Comparison of ENCODE assay signal across 21 cellular contexts in the genomic region with DNA sequence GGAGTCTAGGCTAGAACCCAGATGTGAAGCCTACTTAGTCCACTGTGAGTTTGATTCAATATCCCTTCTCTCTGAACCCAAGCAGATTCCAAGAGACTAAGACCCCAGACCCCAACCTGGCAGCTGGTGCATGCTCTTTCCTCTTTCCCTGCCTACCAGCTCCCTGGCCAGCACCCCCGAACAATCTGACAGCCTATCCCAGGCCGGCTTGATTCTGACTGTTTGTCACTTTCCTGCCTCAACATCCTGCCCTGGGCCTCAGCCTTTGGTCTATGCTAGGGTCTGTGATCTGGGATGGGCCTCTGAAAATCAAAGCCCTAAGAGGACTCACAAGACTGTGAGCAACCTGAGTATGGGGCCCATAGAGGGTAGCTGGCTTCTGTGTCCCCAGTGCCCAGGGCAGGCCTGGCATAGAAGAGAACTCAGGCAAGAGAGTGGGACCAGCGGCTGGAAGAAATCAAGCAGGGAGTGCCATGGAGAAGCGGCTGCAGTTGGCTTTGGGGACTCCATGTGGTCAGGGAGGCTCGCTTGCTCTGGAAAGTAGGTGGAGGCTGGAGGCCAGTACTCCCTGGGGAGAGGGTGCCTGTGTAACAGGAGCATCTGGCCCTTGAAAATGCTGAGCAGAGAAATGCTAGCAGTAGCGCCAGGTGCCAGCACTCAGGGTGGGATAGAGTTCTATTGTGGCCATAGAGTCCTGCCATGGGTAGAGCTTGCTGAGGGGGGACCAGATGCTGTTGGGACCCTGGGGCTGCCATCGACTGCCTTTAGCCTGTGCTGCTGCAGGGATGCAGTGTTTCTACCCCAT.
DNase-seq lines count a peak whose midpoint lies in the region; ATAC-seq and TF ChIP-seq lines count a peak whose summit lies in the region.
"Had no signal": no experiment of that assay in that cellular context is flagged by ENCODE, and none has a peak within 500 bp of the region (broad histone marks: within the 10 kb centered on the region; RNA-seq: fewer than 3 reads in every experiment).

No MANE protein-coding gene starts in this region.

- H3K27me3 ChIP-seq in endodermal cell (ENCODE audit: control insufficient read depth, insufficient read depth, low read length, poor library complexity, severe bottlenecking) (no peaks in the 10 kb centered on the region), osteoblast (ENCODE audit: insufficient read depth, low read length) (peaks cover 2% of the 10 kb centered on the region), colonic mucosa (no peaks in the 10 kb centered on the region)

- DNase-seq in activated effector memory CD4-positive, alpha-beta T cell treated with anti-CD3 and anti-CD28 coated beads, Interleukin-2, amount 50 U/mL, for 16 hours: peak; percentile 51
- DNase-seq in activated effector memory CD4-positive, alpha-beta T cell treated with Interleukin-2 at 50 U/mL for 16 hours: no peak
- DNase-seq in NCI-H524 (lab: John Stamatoyannopoulos, UW) (peak; percentile 42 to 83), endodermal cell (peak; percentile 36), osteoblast (ENCODE audit: insufficient read length, low spot score, missing footprints) (peak; percentile 35), colonic mucosa (no peak), AG08395 (ENCODE audit: low spot score) (no peak)
- DNase-seq: DMS79 treated with DMSO at 0.1 percent for 48 hours, H7, MM.1S, NCI-H1092, NCI-H1436, NCI-H2029 treated with DMSO at 0.1 percent for 48 hours, NCI-H446 treated with DMSO at 0.1 percent for 48 hours, NCI-H748 treated with DMSO at 0.1 percent for 48 hours, SHP77 treated with DMSO at 0.1 percent for 48 hours, SK-N-SH had no signal

- intact Hi-C loops in colonic mucosa (cut with DNase I): no loop called here

- H3K9ac ChIP-seq in endodermal cell (ENCODE audit: extremely low read depth, low read length, poor library complexity, severe bottlenecking) (no peak overlapping the region), colonic mucosa (ENCODE audit: low read depth in 2 of 2, low read length in 2 of 2) (no peak overlapping the region)
- H3K9ac ChIP-seq: SK-N-SH had no signal

- no peaks in the 10 kb centered on the region for H3K79me2 ChIP-seq in osteoblast (ENCODE audit: insufficient read depth, low read length)

- no peak for TF ChIP-seq CTCF in endodermal cell (conservative IDR thresholded peaks at IDR 0.05)
- TF ChIP-seq CTCF in osteoblast (IDR thresholded peaks at IDR 0.05; ENCODE audit: extremely low read depth, low read depth, low read length): no peak
- TF ChIP-seq CTCF in colonic mucosa (IDR thresholded peaks at IDR 0.05): no peak

- no peak for ATAC-seq in GM21737 (IDR thresholded peaks at IDR 0.05; ENCODE audit: unreplicated experiment)

- no peak overlapping the region for H3K4me3 ChIP-seq in endodermal cell (ENCODE audit: low read length)
- H3K4me3 ChIP-seq in osteoblast (ENCODE audit: insufficient read depth, low read length): no peak overlapping the region
- H3K4me3 ChIP-seq in colonic mucosa: no peak overlapping the region
- H3K4me3 ChIP-seq: K562 had no signal

- H3K27ac ChIP-seq in endodermal cell (ENCODE audit: low read depth, low read length): no peak overlapping the region
- no peak overlapping the region for H3K27ac ChIP-seq in osteoblast (ENCODE audit: low read depth, low read length)
- no peak overlapping the region for H3K27ac ChIP-seq in colonic mucosa

- H3K27me3 Mint-ChIP-seq in endodermal cell (ENCODE audit: insufficient read depth): no peaks in the 10 kb centered on the region
- H3K27me3 Mint-ChIP-seq: B cell had no signal

- H3K4me3 Mint-ChIP-seq in endodermal cell: no peak overlapping the region
- H3K4me3 Mint-ChIP-seq: B cell, CD14-positive monocyte had no signal

- H3K4me1 ChIP-seq in endodermal cell (ENCODE audit: control insufficient read depth, insufficient read depth, low read length) (no peaks in the 10 kb centered on the region), osteoblast (ENCODE audit: insufficient read depth, low read length) (peaks cover 17% of the 10 kb centered on the region), colonic mucosa (no peaks in the 10 kb centered on the region)

- H4K20me1 ChIP-seq in osteoblast (ENCODE audit: insufficient read depth, low read length): no peaks in the 10 kb centered on the region

- H3K9me3 Mint-ChIP-seq in endodermal cell: no peaks in the 10 kb centered on the region
- H3K9me3 Mint-ChIP-seq: CD14-positive monocyte had no signal

- peaks cover 9% of the 10 kb centered on the region for H3K4me1 Mint-ChIP-seq in endodermal cell
- H3K4me1 Mint-ChIP-seq: B cell, CD14-positive monocyte had no signal

- H3K27ac Mint-ChIP-seq in endodermal cell: no peak overlapping the region
- H3K27ac Mint-ChIP-seq: B cell, CD14-positive monocyte had no signal

- no peak overlapping the region for H3K4me2 ChIP-seq in osteoblast (ENCODE audit: insufficient read depth, low read length)

- H2AFZ ChIP-seq in osteoblast (ENCODE audit: low read length): no peak overlapping the region

- 95 to 100% methylated on average over 2 to 7 of the region's 7 CpGs for WGBS in endodermal cell (ENCODE audit: insufficient coverage in 1 of 2, insufficient read length in 1 of 2), 2 experiments

- H3K9me3 ChIP-seq in endodermal cell (ENCODE audit: control insufficient read depth, low read length) (no peaks in the 10 kb centered on the region), osteoblast (ENCODE audit: low read depth, low read length) (no peaks in the 10 kb centered on the region), colonic mucosa (no peaks in the 10 kb centered on the region)
- H3K9me3 ChIP-seq: SK-N-SH had no signal

- no peaks in the 10 kb centered on the region for H3K36me3 Mint-ChIP-seq in endodermal cell (ENCODE audit: low read depth)
- H3K36me3 Mint-ChIP-seq: CD14-positive monocyte had no signal

- H3K36me3 ChIP-seq in endodermal cell (ENCODE audit: control insufficient read depth, insufficient read depth, low read length) (no peaks in the 10 kb centered on the region), osteoblast (ENCODE audit: insufficient read depth, low read length) (no peaks in the 10 kb centered on the region), colonic mucosa (no peaks in the 10 kb centered on the region)

Comparison
In these comparisons a context has a peak if more than half of its experiments do, and no peak if none do; other contexts are left out.
1. DNase-seq: peak in activated effector memory CD4-positive, alpha-beta T cell treated with anti-CD3 and anti-CD28 coated beads, Interleukin-2, amount 50 U/mL, for 16 hours (single experiment), NCI-H524 (2 of 2), endodermal cell (single experiment) and osteoblast (single experiment); none in activated effector memory CD4-positive, alpha-beta T cell treated with Interleukin-2 at 50 U/mL for 16 hours (single experiment), colonic mucosa (single experiment) and AG08395 (single experiment).